ENCODE assay signal across 3 cellular contexts in the genomic region with DNA sequence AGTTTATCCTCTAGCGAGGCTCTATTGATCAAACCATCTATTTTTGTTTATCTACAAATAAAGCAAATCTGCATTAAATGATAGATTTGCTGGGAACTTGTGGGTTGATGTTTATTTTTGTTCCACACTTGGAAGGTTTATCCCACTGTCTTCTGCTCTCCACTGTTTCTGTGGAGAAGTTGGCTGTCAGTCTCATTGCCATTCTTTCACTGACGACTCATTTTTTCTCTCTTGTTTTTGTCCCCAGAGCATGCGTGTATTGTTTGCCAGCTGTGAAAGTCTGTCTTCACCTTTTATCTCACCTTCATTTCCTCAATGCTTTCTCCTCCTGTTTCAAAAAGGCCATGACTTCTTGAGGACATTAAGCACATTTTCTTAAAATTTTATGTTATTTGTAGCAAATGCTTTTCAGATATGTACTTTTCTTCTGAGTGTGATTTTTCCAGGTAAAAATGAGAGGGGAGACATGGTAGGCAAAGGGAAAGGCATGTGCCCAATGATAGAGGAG.
TF ChIP-seq lines count a peak whose summit lies in the region.

No MANE protein-coding gene starts in this region.

TF ChIP-seq in A549, 52 proteins besides CTCF, POLR2A, EP300 and RAD21:
- TF ChIP-seq, protein P1, sequence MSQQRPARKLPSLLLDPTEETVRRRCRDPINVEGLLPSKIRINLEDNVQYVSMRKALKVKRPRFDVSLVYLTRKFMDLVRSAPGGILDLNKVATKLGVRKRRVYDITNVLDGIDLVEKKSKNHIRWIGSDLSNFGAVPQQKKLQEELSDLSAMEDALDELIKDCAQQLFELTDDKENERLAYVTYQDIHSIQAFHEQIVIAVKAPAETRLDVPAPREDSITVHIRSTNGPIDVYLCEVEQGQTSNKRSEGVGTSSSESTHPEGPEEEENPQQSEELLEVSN (IDR thresholded peaks at IDR 0.05; ENCODE audit: borderline replicate concordance, low read depth), result no peak
- TF ChIP-seq MYC (IDR thresholded peaks at IDR 0.05; ENCODE audit: borderline replicate concordance, low read length), result no peak
- no peak for TF ChIP-seq EHMT2 (IDR thresholded peaks at IDR 0.05; ENCODE audit: low read depth)
- no peak for TF ChIP-seq EHF (CRISPR knock-in tag; IDR thresholded peaks at IDR 0.05)
- TF ChIP-seq HOXA7 (CRISPR knock-in tag; IDR thresholded peaks at IDR 0.05), result no peak
- no peak for TF ChIP-seq HOXB13 (CRISPR knock-in tag; IDR thresholded peaks at IDR 0.05; ENCODE audit: low read depth)
- no peak for TF ChIP-seq FOSL2 (IDR thresholded peaks at IDR 0.05)
- 0 out of 2 replicates have a peak, but pooled peaks have one; percentile 16 for TF ChIP-seq FOSL2 (CRISPR knock-in tag; IDR thresholded peaks at IDR 0.05)

TF ChIP-seq in HCT116, 20 proteins besides CTCF, POLR2A, EP300 and RAD21:
- TF ChIP-seq CBX3 (IDR thresholded peaks at IDR 0.05; ENCODE audit: low read depth), result peak; percentile 89; the same call in 1 of the 2 replicates
- TF ChIP-seq CEBPB (IDR thresholded peaks at IDR 0.05; ENCODE audit: low read depth), result no peak

TF ChIP-seq in GM12878, 131 proteins besides CTCF, POLR2A, EP300 and RAD21:
- 0 out of 2 replicates have a peak, but pooled peaks have one; percentile 57 for TF ChIP-seq CBX5 (IDR thresholded peaks at IDR 0.05; ENCODE audit: low read depth)
- TF ChIP-seq RAD51 (IDR thresholded peaks at IDR 0.05), result no peak
TF ChIP-seq in GM12878: peak in this region for 1.
